6 cellular contexts compared by ENCODE assay signal in genomic region chr12:130499474-130499873, GRCh38.
"Had no signal": no experiment of that assay in that cellular context is flagged by ENCODE, and none has a peak within 500 bp of the region (broad histone marks: within the 10 kb centered on the region; RNA-seq: fewer than 3 reads in every experiment).

No MANE protein-coding gene starts in this region.

- DNase-seq: GM23248, GOT3, H7, IMR-90 had no signal

- H3K27ac ChIP-seq: GM23248 had no signal

- H3K36me3 ChIP-seq: HAP-1 had no signal

- H3K4me1 ChIP-seq: HAP-1 had no signal

- H3K4me3 ChIP-seq: GM23248, HAP-1, K562 had no signal

- H3K9me3 ChIP-seq: HAP-1 had no signal
